ENCODE assay signal across 14 cellular contexts in the genomic region with DNA sequence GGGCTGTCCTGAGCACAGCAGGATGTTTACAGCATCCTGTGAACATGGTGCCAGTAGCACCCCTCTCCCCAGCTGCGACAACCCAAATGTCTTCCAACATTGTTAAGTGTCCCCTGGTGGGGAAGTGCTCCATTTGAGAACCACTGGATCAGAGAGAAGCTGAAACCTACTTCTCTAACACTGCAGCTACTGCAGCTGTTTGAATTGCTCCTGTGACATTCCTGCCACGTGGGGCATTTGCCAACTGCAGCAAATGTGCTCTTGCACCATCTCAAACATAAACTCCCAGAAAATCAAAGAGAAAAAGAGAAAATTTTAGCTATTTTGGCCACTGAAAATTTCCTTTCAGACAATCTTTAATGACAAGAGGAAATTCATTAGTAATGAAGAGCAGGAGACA. TPM values are rescaled to one million over a fixed set of nuclear protein-coding genes. Genes with fewer than 3 reads are reported as not detected.
DNase-seq lines count a peak whose midpoint lies in the region; ATAC-seq, FAIRE-seq and TF ChIP-seq lines count a peak whose summit lies in the region.
"Had no signal": no experiment of that assay in that cellular context is flagged by ENCODE, and none has a peak within 500 bp of the region (broad histone marks: within the 10 kb centered on the region; RNA-seq: fewer than 3 reads in every experiment).

No MANE protein-coding gene starts in this region.

- H3K4me1 ChIP-seq in keratinocyte (ENCODE audit: control insufficient read depth, extremely low read depth, insufficient read depth, low read length) (no peaks in the 10 kb centered on the region), skeletal muscle tissue (ENCODE audit: control insufficient read depth in 3 of 3, insufficient read depth in 3 of 3, low read length in 3 of 3) (peaks cover 32 to 42% (median 41%) of the 10 kb centered on the region in 3 donors)

- H3K9me3 ChIP-seq in keratinocyte (ENCODE audit: control insufficient read depth, low read depth, low read length) (no peaks in the 10 kb centered on the region), skeletal muscle tissue (ENCODE audit: control insufficient read depth in 3 of 3, low read length in 3 of 3) (no peaks in the 10 kb centered on the region)

- FAIRE-seq in keratinocyte (lab: Jason Lieb, UNC): no peak

- no peak overlapping the region for H3K4me3 ChIP-seq in astrocyte of the cerebellum (ENCODE audit: low read depth, low read length)
- H3K4me3 ChIP-seq in keratinocyte (ENCODE audit: control insufficient read depth in 2 of 3, extremely low read depth in 1 of 3, insufficient read depth in 2 of 3, low read depth in 1 of 3, low read length in 3 of 3): no peak overlapping the region
- H3K4me3 ChIP-seq in skeletal muscle tissue (ENCODE audit: low read length in 3 of 3): no peak overlapping the region
- H3K4me3 ChIP-seq in coronary artery: no peak overlapping the region

- no peak overlapping the region for H2AFZ ChIP-seq in keratinocyte (ENCODE audit: control insufficient read depth, low read length)

- ATAC-seq in HG02588 (IDR thresholded peaks at IDR 0.05; ENCODE audit: unreplicated experiment): no peak
- ATAC-seq: activated T-helper 17 cell treated with anti-CD3 and anti-CD28 coated beads, Interleukin-2, amount 50 U/mL, for 72 hours had no signal

- TF ChIP-seq CTCF in astrocyte of the cerebellum (IDR thresholded peaks at IDR 0.05; ENCODE audit: low read depth, low read length, missing control alignments): peak; percentile 24
- peak in 2 of 3 experiments; percentile 10 to 29 for TF ChIP-seq CTCF in keratinocyte (optimal IDR thresholded peaks at IDR 0.05 in 1 of 3, IDR thresholded peaks at IDR 0.05 in 1 of 3, conservative IDR thresholded peaks at IDR 0.05 in 1 of 3; ENCODE audit: extremely low read depth in 1 of 3, insufficient read depth in 2 of 3, low read length in 3 of 3)
- no peak for TF ChIP-seq CTCF in coronary artery (IDR thresholded peaks at IDR 0.05)

- DNase-seq in DMS 273 (lab: John Stamatoyannopoulos, UW; ENCODE audit: unreplicated experiment) (peak; percentile 45), DMS 273 treated with DMSO at 0.1 percent for 48 hours (lab: John Stamatoyannopoulos, UW) (no peak), astrocyte of the cerebellum (ENCODE audit: low read depth) (no peak), keratinocyte (ENCODE audit: low read depth, low spot score) (no peak), DMS53 treated with DMSO at 0.1 percent for 48 hours (lab: John Stamatoyannopoulos, UW; ENCODE audit: unreplicated experiment) (no peak), coronary artery (ENCODE audit: low spot score) (no peak)
- DNase-seq: activated CD4-positive, alpha-beta T cell treated with anti-CD3 and anti-CD28 coated beads for 4 hours; erythroblast; NCI-H2171 treated with DMSO at 0.1 percent for 48 hours; OCI-M1 had no signal

- H3K27me3 ChIP-seq in keratinocyte (ENCODE audit: control insufficient read depth, extremely low read depth, insufficient read depth, low read length) (no peaks in the 10 kb centered on the region), skeletal muscle tissue (ENCODE audit: control insufficient read depth in 3 of 3, insufficient read depth in 3 of 3, low read length in 3 of 3) (no peaks in the 10 kb centered on the region)

- H3K4me2 ChIP-seq in keratinocyte (ENCODE audit: control insufficient read depth, extremely low read depth, insufficient read depth, low read depth, low read length): no peak overlapping the region

- H3K9ac ChIP-seq in keratinocyte (ENCODE audit: control insufficient read depth, extremely low read depth, insufficient read depth, low read length): no peak overlapping the region
- peak overlapping the region in 2 of 3 donors; percentile 22 to 60 for H3K9ac ChIP-seq in skeletal muscle tissue (ENCODE audit: low read depth in 1 of 3, low read length in 3 of 3)

- no peaks in the 10 kb centered on the region for H3K79me2 ChIP-seq in keratinocyte (ENCODE audit: control insufficient read depth, insufficient read depth, low read length)

- H3K9me1 ChIP-seq in keratinocyte (ENCODE audit: control insufficient read depth, extremely low read depth, insufficient read depth, low read length): no peaks in the 10 kb centered on the region

- no peaks in the 10 kb centered on the region for H4K20me1 ChIP-seq in keratinocyte (ENCODE audit: control insufficient read depth, extremely low read depth, insufficient read depth, low read length)

- dilution Hi-C loops in keratinocyte (cut with MboI; ENCODE audit: extremely low pct_ligation_motif_present, low sequenced_read_pairs): no loop called here

- in situ Hi-C loops in astrocyte of the cerebellum (cut with HindIII; ENCODE audit: low sequenced_read_pairs): no loop called here

- H3K36me3 ChIP-seq in keratinocyte (ENCODE audit: control insufficient read depth in 2 of 2, extremely low read depth in 1 of 2, insufficient read depth in 2 of 2, low read length in 2 of 2): no peaks in the 10 kb centered on the region
- peaks cover 0 to 10% (median 6%) of the 10 kb centered on the region in 3 donors for H3K36me3 ChIP-seq in skeletal muscle tissue (ENCODE audit: control insufficient read depth in 3 of 3, insufficient read depth in 3 of 3, low read length in 3 of 3)

- H3K27ac ChIP-seq in keratinocyte (ENCODE audit: control insufficient read depth, insufficient read depth, low read length) (no peak overlapping the region), skeletal muscle tissue (ENCODE audit: low read depth, low read length) (peak overlapping the region; percentile 4), coronary artery (no peak overlapping the region)
- H3K27ac ChIP-seq: 22Rv1 had no signal

RNA-seq across cellular contexts. Expression of gene SLC2A5, which starts 11.0 kb away (rescaled TPM):
- polyA plus RNA-seq in keratinocyte: 0.16 to 1.1 TPM (median 0.77 TPM) in 3 replicates
- not detected for polyA plus RNA-seq in keratinocyte (2011; ENCODE audit: low read depth)
- 0.06 and 0.22 TPM in 2 replicates for polyA plus RNA-seq in keratinocyte (2011; cell fraction: cytosol; rRNA removed)
- polyA plus RNA-seq in keratinocyte (2011; cell fraction: nucleus; rRNA removed): 1.2 and 1.9 TPM in 2 replicates
- 0.18 and 0.36 TPM in 2 replicates for polyA plus RNA-seq in keratinocyte (2012; ENCODE audit: low replicate concordance)
- 0.66 to 1.8 TPM in 2 of 3 replicates, not detected in the other for polyA minus RNA-seq in keratinocyte
- polyA minus RNA-seq in keratinocyte (2011; cell fraction: cytosol; rRNA and poly(A)+ RNA removed): 2.1 TPM
- polyA minus RNA-seq in keratinocyte (2011; cell fraction: nucleus; rRNA and poly(A)+ RNA removed): 0.84 and 1.8 TPM in 2 replicates
- total RNA-seq in skeletal muscle tissue: 8.9 TPM

RNA-seq across cellular contexts. Expression of gene SLC2A7, which starts 32.2 kb away (rescaled TPM):
- not detected in 3 replicates for polyA plus RNA-seq in keratinocyte
- polyA plus RNA-seq in keratinocyte (2011; ENCODE audit: low read depth): not detected
- not detected in 2 replicates for polyA plus RNA-seq in keratinocyte (2011; cell fraction: cytosol; rRNA removed)
- not detected in 2 replicates for polyA plus RNA-seq in keratinocyte (2011; cell fraction: nucleus; rRNA removed)
- not detected in 2 replicates for polyA plus RNA-seq in keratinocyte (2012; ENCODE audit: low replicate concordance)
- not detected in 3 replicates for polyA minus RNA-seq in keratinocyte
- not detected for polyA minus RNA-seq in keratinocyte (2011; cell fraction: cytosol; rRNA and poly(A)+ RNA removed)
- polyA minus RNA-seq in keratinocyte (2011; cell fraction: nucleus; rRNA and poly(A)+ RNA removed): not detected in 2 replicates
- total RNA-seq in skeletal muscle tissue: not detected
- total RNA-seq: activated T-helper 17 cell treated with anti-CD3 and anti-CD28 coated beads, Interleukin-2, amount 50 U/mL, for 72 hours had no signal
